ENCODE assay signal across 18 cellular contexts in genomic region chr7:69418865-69419670, GRCh38.
"Had no signal": no experiment of that assay in that cellular context is flagged by ENCODE, and none has a peak within 500 bp of the region (broad histone marks: within the 10 kb centered on the region; RNA-seq: fewer than 3 reads in every experiment).

No MANE protein-coding gene starts in this region.

- H3K4me3 Mint-ChIP-seq: activated CD8-positive, alpha-beta memory T cell treated with anti-CD3 and anti-CD28 coated beads, Interleukin-2, amount 10 ng/mL, durations not matched to agents 7 days and 5 days; activated naive CD8-positive, alpha-beta T cell; activated T-cell treated with anti-CD3 and anti-CD28 coated beads, Interleukin-2, amount 50 U/mL, for 4 hours; neural crest cell; stimulated activated effector memory CD8-positive, alpha-beta T cell treated with anti-CD3 and anti-CD28 coated beads, Interleukin-12 subunit alpha, Interleukin-12 subunit beta, amount 100 ng/mL, for 72 hours; type B pancreatic cell had no signal

- H3K4me3 ChIP-seq: cardiac muscle cell, esophagus squamous epithelium, heart left ventricle, suprapubic skin had no signal

- H3K27me3 Mint-ChIP-seq: activated CD8-positive, alpha-beta memory T cell treated with anti-CD3 and anti-CD28 coated beads, Interleukin-2, amount 10 ng/mL, durations not matched to agents 7 days and 5 days; activated naive CD8-positive, alpha-beta T cell had no signal

- H3K36me3 ChIP-seq: cardiac muscle cell, esophagus squamous epithelium, heart left ventricle, suprapubic skin had no signal

- H3K4me1 Mint-ChIP-seq: activated CD8-positive, alpha-beta memory T cell treated with anti-CD3 and anti-CD28 coated beads, Interleukin-2, amount 10 ng/mL, durations not matched to agents 7 days and 5 days; stimulated activated effector memory CD8-positive, alpha-beta T cell treated with anti-CD3 and anti-CD28 coated beads, Interleukin-12 subunit alpha, Interleukin-12 subunit beta, amount 100 ng/mL, for 72 hours had no signal

- H3K27ac Mint-ChIP-seq: activated CD8-positive, alpha-beta memory T cell treated with anti-CD3 and anti-CD28 coated beads, Interleukin-2, amount 10 ng/mL, durations not matched to agents 7 days and 5 days; activated naive CD8-positive, alpha-beta T cell; stimulated activated effector memory CD8-positive, alpha-beta T cell treated with anti-CD3 and anti-CD28 coated beads, Interleukin-12 subunit alpha, Interleukin-12 subunit beta, amount 100 ng/mL, for 72 hours; type B pancreatic cell had no signal

- H3K9me3 ChIP-seq: esophagus squamous epithelium, suprapubic skin had no signal

- H3K36me3 Mint-ChIP-seq: activated CD8-positive, alpha-beta memory T cell treated with anti-CD3 and anti-CD28 coated beads, Interleukin-2, amount 10 ng/mL, durations not matched to agents 7 days and 5 days; stimulated activated effector memory CD8-positive, alpha-beta T cell treated with anti-CD3 and anti-CD28 coated beads, Interleukin-12 subunit alpha, Interleukin-12 subunit beta, amount 100 ng/mL, for 72 hours had no signal

- H3K27me3 ChIP-seq: cardiac muscle cell, esophagus squamous epithelium, heart left ventricle, suprapubic skin had no signal

- H3K27ac ChIP-seq: cardiac muscle cell, esophagus squamous epithelium, heart left ventricle, suprapubic skin had no signal

- H3K4me1 ChIP-seq: suprapubic skin had no signal

- ATAC-seq: activated CD8-positive, alpha-beta memory T cell treated with anti-CD3 and anti-CD28 coated beads, Interleukin-2, amount 10 ng/mL, durations not matched to agents 7 days and 5 days; activated T-cell treated with anti-CD3 and anti-CD28 coated beads, Interleukin-2, amount 50 U/mL, for 4 hours; heart left ventricle; left lobe of liver; right cardiac atrium; stimulated activated effector memory CD8-positive, alpha-beta T cell treated with anti-CD3 and anti-CD28 coated beads, Interleukin-12 subunit alpha, Interleukin-12 subunit beta, amount 100 ng/mL, for 72 hours had no signal

- DNase-seq: activated CD4-positive, alpha-beta T cell treated with anti-CD3 and anti-CD28 coated beads, Interleukin-2, amount 50 U/mL, for 4 hours; activated CD4-positive, CD25-positive, alpha-beta regulatory T cell treated with anti-CD3 and anti-CD28 coated beads, Interleukin-2, amount 50 U/mL, for 72 hours; activated CD8-positive, alpha-beta memory T cell treated with anti-CD3 and anti-CD28 coated beads, Interleukin-2, amount 10 ng/mL, durations not matched to agents 7 days and 5 days; activated gamma-delta T cell; activated T-cell treated with anti-CD3 and anti-CD28 coated beads, Interleukin-2, amount 50 U/mL, for 4 hours; aorta; esophagus squamous epithelium; foreskin fibroblast; heart left ventricle; right cardiac atrium; SW 1271 had no signal
